1 cellular context compared by ENCODE assay signal in the genomic region with DNA sequence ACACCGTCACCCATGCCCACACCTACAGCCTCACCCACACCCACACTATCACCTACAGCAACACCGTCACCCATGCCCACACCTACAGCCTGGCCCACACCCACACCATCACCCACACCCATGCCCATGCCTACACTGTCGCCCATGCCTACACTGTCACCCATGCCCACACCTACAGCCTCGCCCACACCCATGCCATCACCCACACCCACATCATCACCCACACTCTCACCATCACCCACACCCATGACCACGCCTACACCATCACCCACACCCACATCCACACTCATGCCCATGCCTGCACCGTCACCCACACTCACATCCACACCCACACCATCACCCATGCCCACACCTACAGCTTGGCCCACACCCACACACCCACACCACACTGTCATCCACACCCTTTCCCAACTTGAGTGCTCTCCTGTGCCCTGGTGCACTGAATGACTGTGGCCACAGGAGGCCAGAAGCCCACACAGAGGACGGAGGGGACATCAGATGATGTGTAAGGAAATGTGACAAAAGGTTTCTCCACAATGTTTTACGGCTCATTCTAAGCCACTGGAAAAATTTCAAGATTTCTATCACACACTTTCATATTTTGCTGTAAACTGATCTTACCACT.
TF ChIP-seq lines count a peak whose summit lies in the region.

No MANE protein-coding gene starts in this region.

TF ChIP-seq in IMR-90, 13 proteins besides CTCF, POLR2A, EP300 and RAD21:
- TF ChIP-seq CEBPB (IDR thresholded peaks at IDR 0.05; ENCODE audit: low read depth, low read length): no peak
- no peak for TF ChIP-seq MAZ (IDR thresholded peaks at IDR 0.05; ENCODE audit: borderline replicate concordance, low read depth, low read length)
- no peak for TF ChIP-seq MAFK (IDR thresholded peaks at IDR 0.05; ENCODE audit: low read depth, low read length)
- no peak for TF ChIP-seq SMC3 (IDR thresholded peaks at IDR 0.05; ENCODE audit: low read depth, low read length)
- no peak for TF ChIP-seq NFE2L2 (IDR thresholded peaks at IDR 0.05; ENCODE audit: low read depth, low read length)
- TF ChIP-seq MXI1 (IDR thresholded peaks at IDR 0.05; ENCODE audit: borderline replicate concordance, low read depth, low read length): no peak
- no peak for TF ChIP-seq RCOR1 (IDR thresholded peaks at IDR 0.05; ENCODE audit: insufficient replicate concordance, low read length)
TF ChIP-seq in IMR-90: peak in this region for 0.
